In the genomic region with DNA sequence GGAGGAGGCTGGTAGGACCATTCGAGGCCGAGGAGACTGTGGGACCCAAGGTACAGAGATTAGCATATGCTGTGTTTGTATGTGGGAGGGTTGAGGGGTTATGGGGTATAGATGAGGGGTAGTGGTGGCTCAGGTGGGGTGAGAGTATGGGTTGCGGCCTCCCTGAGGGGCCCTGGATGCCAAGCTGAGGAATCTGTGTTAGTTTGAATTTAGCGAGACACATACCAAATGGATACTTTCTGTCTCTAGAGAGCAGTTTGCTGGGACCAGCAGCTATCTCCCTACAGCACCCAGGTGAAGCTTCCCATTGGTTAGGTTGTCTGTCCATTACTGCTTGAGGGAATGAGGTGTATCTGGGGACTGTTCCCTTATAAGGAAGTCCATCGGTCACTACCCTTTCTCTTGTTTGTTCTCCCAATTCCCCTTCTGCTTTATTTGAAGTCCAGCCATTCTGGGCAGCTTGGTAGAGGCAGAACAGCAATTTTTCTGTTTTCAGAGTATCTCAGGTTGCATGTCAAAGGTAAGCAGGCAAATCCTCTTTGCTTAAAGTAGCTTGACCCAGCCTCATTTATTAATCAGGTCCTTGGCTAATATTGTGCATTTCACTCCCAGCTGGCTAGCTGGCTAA, we compare ENCODE assay signal across 1 cellular context.
TF ChIP-seq lines count a peak whose summit lies in the region.

No MANE protein-coding gene starts in this region.

TF ChIP-seq in liver, 16 proteins besides CTCF, POLR2A, EP300 and RAD21 (continued from another document):
- TF ChIP-seq REST (IDR thresholded peaks at IDR 0.05) = peak; percentile 26
- TF ChIP-seq, protein P1, sequence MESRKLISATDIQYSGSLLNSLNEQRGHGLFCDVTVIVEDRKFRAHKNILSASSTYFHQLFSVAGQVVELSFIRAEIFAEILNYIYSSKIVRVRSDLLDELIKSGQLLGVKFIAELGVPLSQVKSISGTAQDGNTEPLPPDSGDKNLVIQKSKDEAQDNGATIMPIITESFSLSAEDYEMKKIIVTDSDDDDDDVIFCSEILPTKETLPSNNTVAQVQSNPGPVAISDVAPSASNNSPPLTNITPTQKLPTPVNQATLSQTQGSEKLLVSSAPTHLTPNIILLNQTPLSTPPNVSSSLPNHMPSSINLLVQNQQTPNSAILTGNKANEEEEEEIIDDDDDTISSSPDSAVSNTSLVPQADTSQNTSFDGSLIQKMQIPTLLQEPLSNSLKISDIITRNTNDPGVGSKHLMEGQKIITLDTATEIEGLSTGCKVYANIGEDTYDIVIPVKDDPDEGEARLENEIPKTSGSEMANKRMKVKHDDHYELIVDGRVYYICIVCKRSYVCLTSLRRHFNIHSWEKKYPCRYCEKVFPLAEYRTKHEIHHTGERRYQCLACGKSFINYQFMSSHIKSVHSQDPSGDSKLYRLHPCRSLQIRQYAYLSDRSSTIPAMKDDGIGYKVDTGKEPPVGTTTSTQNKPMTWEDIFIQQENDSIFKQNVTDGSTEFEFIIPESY (IDR thresholded peaks at IDR 0.05) = no peak
